ENCODE assay signal across 8 cellular contexts in genomic region chr10:98446656-98447221, GRCh38.
DNase-seq lines count a peak whose midpoint lies in the region; ATAC-seq lines count a peak whose summit lies in the region.

TSS of gene HPS1 (minus strand) at chr10:98446935. CDS start at chr10:98443240, 3,695 bp downstream.

- H3K27ac ChIP-seq in cingulate gyrus (ENCODE audit: low read depth, low read length) = peak within 1 kb of the TSS; percentile 97

- DNase-seq in NCI-H1436 (lab: John Stamatoyannopoulos, UW) (peak; percentile 80), NCI-H1436 treated with DMSO at 0.1 percent for 48 hours (lab: John Stamatoyannopoulos, UW) (no peak), NCI-H1694 (lab: John Stamatoyannopoulos, UW) (peak; percentile 2), left kidney (ENCODE audit: low read depth, low spot score) (peak; percentile 87)
- peak; percentile 77 to 79 for DNase-seq in activated CD4-positive, alpha-beta T cell treated with anti-CD3 and anti-CD28 coated beads for 24 hours (ENCODE audit: low read depth in 2 of 2)
- DNase-seq in stimulated activated CD4-positive, alpha-beta T cell treated with anti-CD3 and anti-CD28 coated beads, Interleukin-1b, Interleukin-23, amount 100 ng/mL, for 48 hours = peak; percentile 83

- ATAC-seq in HG02678 (IDR thresholded peaks at IDR 0.05; ENCODE audit: unreplicated experiment) = peak; percentile 93
